In genomic region chr14:30855345-30856037, GRCh38 we compare ENCODE assay signal across 12 cellular contexts. TPM values are rescaled to one million over a fixed set of nuclear protein-coding genes. Genes with fewer than 3 reads are reported as not detected.
DNase-seq lines count a peak whose midpoint lies in the region; ATAC-seq, FAIRE-seq and TF ChIP-seq lines count a peak whose summit lies in the region.
"Had no signal": no experiment of that assay in that cellular context is flagged by ENCODE, and none has a peak within 500 bp of the region (broad histone marks: within the 10 kb centered on the region; RNA-seq: fewer than 3 reads in every experiment).

No MANE protein-coding gene starts in this region.

- CTCF ChIA-PET in GM12878 (lab: Yijun Ruan, JAX) = interaction anchor here (0.9 to 1.8 kb wide), 2 partner anchors 15 to 17 kb away, joined by 3 to 6 read pairs; no protein-coding TSS in a partner anchor

- H2AFZ ChIP-seq in GM12878 (ENCODE audit: control insufficient read depth, low read depth, low read length) (peak overlapping the region; percentile 20), osteoblast (ENCODE audit: low read length) (no peak overlapping the region)

- H3K4me2 ChIP-seq in GM12878 (ENCODE audit: control insufficient read depth, insufficient read depth) (peak overlapping the region; percentile 63; the same call in 1 of the 2 replicates), osteoblast (ENCODE audit: insufficient read depth, low read length) (no peak overlapping the region)

- no peaks in the 10 kb centered on the region for H3K9me3 Mint-ChIP-seq in immature natural killer cell

- peaks cover 26% of the 10 kb centered on the region for H3K4me1 ChIP-seq in GM12878 (ENCODE audit: control insufficient read depth, insufficient read depth, low read length)
- H3K4me1 ChIP-seq in osteoblast (ENCODE audit: insufficient read depth, low read length) = no peaks in the 10 kb centered on the region
- H3K4me1 ChIP-seq: adrenal gland had no signal

- no TSS peak for BruUV-seq in GM12878 (replicated peaks; lab: Mats Ljungman, UMichigan)

- H3K27me3 Mint-ChIP-seq in immature natural killer cell (ENCODE audit: low read depth in 3 of 3) = peaks cover 3 to 9% (median 6%) of the 10 kb centered on the region in 3 donors

- no peak overlapping the region for H3K9ac ChIP-seq in GM12878 (ENCODE audit: control insufficient read depth, insufficient read depth, low read length)

- SMC1A ChIA-PET in GM12878 (lab: Charles Lee; ENCODE audit: uncharacterized antibody, unreplicated experiment) = interaction anchor here (0.6 to 2.8 kb wide), 5 partner anchors 10 to 134 kb away, joined by 3 to 7 read pairs (median 4); no protein-coding TSS in a partner anchor

- ATAC-seq in GM18511 (IDR thresholded peaks at IDR 0.05; ENCODE audit: unreplicated experiment) (peak; percentile 83), GM19463 (IDR thresholded peaks at IDR 0.05; ENCODE audit: unreplicated experiment) (peak; percentile 82), HG03097 (IDR thresholded peaks at IDR 0.05; ENCODE audit: low FRiP score, unreplicated experiment) (peak; percentile 48), GM12878 (peak; percentile 93)

- POLR2A ChIA-PET in GM12878 (lab: Charles Lee) = no interaction called here

- H3K27ac ChIP-seq in GM12878 (ENCODE audit: control insufficient read depth, insufficient read depth) = peak overlapping the region; percentile 38; the same call in 1 of the 2 replicates
- no peak overlapping the region for H3K27ac ChIP-seq in osteoblast (ENCODE audit: low read depth, low read length)
- H3K27ac ChIP-seq: adrenal gland had no signal

- WGBS in GM12878 (ENCODE audit: insufficient coverage, insufficient replicate concordance, low lambda C conversion rate, missing lambda C conversion rate) = 18% methylated on average over 6 of the region's 6 CpGs

- H3K9me3 ChIP-seq in GM12878 (replicated peaks; ENCODE audit: control insufficient read depth, insufficient read depth, low read length) (no peaks in the 10 kb centered on the region), osteoblast (ENCODE audit: low read depth, low read length) (no peaks in the 10 kb centered on the region)
- H3K9me3 ChIP-seq: adrenal gland had no signal

- H3K36me3 Mint-ChIP-seq in immature natural killer cell = no peaks in the 10 kb centered on the region

- TF ChIP-seq CTCF in GM12878 (IDR thresholded peaks at IDR 0.05 in 2 of 3, conservative IDR thresholded peaks at IDR 0.05 in 1 of 3; ENCODE audit: control insufficient read depth in 2 of 3, extremely low read depth in 1 of 3, insufficient read depth in 1 of 3, low read depth in 3 of 3, low read length in 3 of 3) = no peak
- no peak for TF ChIP-seq CTCF in osteoblast (IDR thresholded peaks at IDR 0.05; ENCODE audit: extremely low read depth, low read depth, low read length)

- FAIRE-seq in GM12878 (lab: Jason Lieb, UNC) = no peak
- FAIRE-seq: keratinocyte had no signal

- intact Hi-C loops in GM12878 (cut with micrococcal nuclease; ENCODE audit: unreplicated experiment) = no loop called here

- no peak for TF ChIP-seq POLR2A in GM12878 (IDR thresholded peaks at IDR 0.05; ENCODE audit: low read depth, low read length)

- in situ Hi-C loops in GM12878 (cut with MboI) = no loop called here

- H3K4me3 ChIP-seq in GM12878 = no peak overlapping the region
- no peak overlapping the region for H3K4me3 ChIP-seq in osteoblast (ENCODE audit: insufficient read depth, low read length)
- H3K4me3 ChIP-seq: adrenal gland had no signal

- 0 out of 4 replicates have a peak, but pooled peaks of 1 of the 2 experiments have one; percentile 9 for TF ChIP-seq EP300 in GM12878 (IDR thresholded peaks at IDR 0.05; ENCODE audit: borderline replicate concordance in 1 of 2, control insufficient read depth in 1 of 2, low read depth in 2 of 2, low read length in 2 of 2)

- H3K27ac Mint-ChIP-seq in immature natural killer cell = no peak overlapping the region

- H3K27me3 ChIP-seq in GM12878 (replicated peaks in 1 of 2; ENCODE audit: control insufficient read depth in 2 of 2, insufficient read depth in 2 of 2, low read length in 1 of 2) (no peaks in the 10 kb centered on the region), osteoblast (ENCODE audit: insufficient read depth, low read length) (no peaks in the 10 kb centered on the region)

- no peak overlapping the region for H3K4me3 Mint-ChIP-seq in immature natural killer cell

- H3K36me3 ChIP-seq in GM12878 (ENCODE audit: control insufficient read depth in 2 of 2, insufficient read depth in 2 of 2, low read length in 1 of 2) (no peaks in the 10 kb centered on the region), osteoblast (ENCODE audit: insufficient read depth, low read length) (no peaks in the 10 kb centered on the region)
- H3K36me3 ChIP-seq: adrenal gland had no signal

- no peaks in the 10 kb centered on the region for H4K20me1 ChIP-seq in GM12878 (ENCODE audit: control insufficient read depth, insufficient read depth)
- no peaks in the 10 kb centered on the region for H4K20me1 ChIP-seq in osteoblast (ENCODE audit: insufficient read depth, low read length)

- no peak for TF ChIP-seq RAD21 in GM12878 (IDR thresholded peaks at IDR 0.05; ENCODE audit: insufficient read depth, low read depth, low read length)

- H3K4me1 Mint-ChIP-seq in immature natural killer cell = no peaks in the 10 kb centered on the region

- H3K79me2 ChIP-seq in GM12878 (ENCODE audit: control insufficient read depth, insufficient read depth, low read length) (no peaks in the 10 kb centered on the region), osteoblast (ENCODE audit: insufficient read depth, low read length) (no peaks in the 10 kb centered on the region)

- RAD21 ChIA-PET in GM12878 (lab: Charles Lee; ENCODE audit: unreplicated experiment) = no interaction called here

- DNase-seq in GM12878 (ENCODE audit: low read depth, low spot score) = no peak
- no peak for DNase-seq in immature natural killer cell
- DNase-seq in osteoblast (ENCODE audit: insufficient read length, low spot score, missing footprints) = no peak
- no peak for DNase-seq in AG20443 (ENCODE audit: low spot score)
- DNase-seq: adrenal gland, DMS153, occipital lobe, T1000 had no signal

TF ChIP-seq in GM12878, 131 proteins besides CTCF, POLR2A, EP300 and RAD21 (continues in another document):
- TF ChIP-seq SREBF1 (IDR thresholded peaks at IDR 0.05; ENCODE audit: low read length) = no peak
- TF ChIP-seq ETV6 (conservative IDR thresholded peaks at IDR 0.05 in 1 of 2, IDR thresholded peaks at IDR 0.05 in 1 of 2; ENCODE audit: borderline replicate concordance in 1 of 2, low read depth in 1 of 2) = peak in 1 of 2 experiments; percentile 94; a peak in 2 of 4 replicates
- no peak for TF ChIP-seq CREM (IDR thresholded peaks at IDR 0.05; ENCODE audit: low read depth)
- peak; percentile 72 for TF ChIP-seq RELA (IDR thresholded peaks at IDR 0.05; ENCODE audit: borderline replicate concordance, partially characterized antibody)
- no peak for TF ChIP-seq FOXM1 (IDR thresholded peaks at IDR 0.05; ENCODE audit: low read depth, low read length)
- 0 out of 2 replicates have a peak, but pooled peaks have one; percentile 12 for TF ChIP-seq ATF7 (IDR thresholded peaks at IDR 0.05; ENCODE audit: low read depth)
- no peak for TF ChIP-seq RB1 (IDR thresholded peaks at IDR 0.05; ENCODE audit: borderline replicate concordance)
- TF ChIP-seq RAD51 (IDR thresholded peaks at IDR 0.05) = no peak
- TF ChIP-seq USF2 (IDR thresholded peaks at IDR 0.05; ENCODE audit: borderline replicate concordance, low read depth, low read length) = no peak
- no peak for TF ChIP-seq HDGF (IDR thresholded peaks at IDR 0.05)
- TF ChIP-seq SMARCA5 (IDR thresholded peaks at IDR 0.05) = 0 out of 2 replicates have a peak, but pooled peaks have one; percentile 34
- TF ChIP-seq NR2C2 (IDR thresholded peaks at IDR 0.05; ENCODE audit: borderline replicate concordance, control insufficient read depth, insufficient read length, low read depth) = no peak
- TF ChIP-seq SP1 (IDR thresholded peaks at IDR 0.05; ENCODE audit: low read depth, low read length) = peak; percentile 43
- TF ChIP-seq JUNB (IDR thresholded peaks at IDR 0.05) = no peak

RNA-seq across cellular contexts. Expression of gene COCH, which starts 18.9 kb away (rescaled TPM):
- 4.5 and 6.5 TPM in 2 replicates for total RNA-seq in GM12878 (2013; cell fraction: nucleolus; rRNA removed)
- 7.8 and 9.4 TPM in 2 replicates for total RNA-seq in GM12878 (2014; rRNA removed)
- total RNA-seq in GM12878 (2014; rRNA removed; fragmentation: Illumina TruSeq; extraction: Trizol) = 6.7 and 7.0 TPM in 2 replicates
- 5.5 and 6.8 TPM in 2 replicates for total RNA-seq in GM12878 (2021)
- polyA plus RNA-seq in GM12878 (2011; ENCODE audit: low read depth) = 7.8 TPM
- 1.8 and 2.0 TPM in 2 replicates for polyA plus RNA-seq in GM12878 (2011; rRNA removed)
- 1.3 TPM in 2 replicates for polyA plus RNA-seq in GM12878 (2011; cell fraction: cytosol; rRNA removed)
- 1.6 and 1.9 TPM in 2 replicates for polyA plus RNA-seq in GM12878 (2011; cell fraction: nucleus; rRNA removed)
- 7.5 and 8.5 TPM in 2 replicates for polyA plus RNA-seq in GM12878 (2012)
- 8.3 and 9.7 TPM in 2 replicates for polyA plus RNA-seq in GM12878 (2014; fragmentation: Illumina TruSeq; extraction: Trizol)
- polyA plus RNA-seq in GM12878 (2014; fragmentation: Nextera tagmentation; extraction: Ambion mirVana) = 1 to 10 TPM; 2.6 to 4.6 TPM
- polyA plus RNA-seq in GM12878 (2014; rRNA removed) = 7.0 and 8.1 TPM in 2 replicates
- 1 to 10 TPM; 3.0 to 3.2 TPM for polyA plus RNA-seq in GM12878 (2016; fragmentation: Nextera tagmentation; extraction: Ambion mirVana)
- 1.4 and 1.5 TPM in 2 replicates for polyA minus RNA-seq in GM12878 (2011; rRNA and poly(A)+ RNA removed)
- polyA minus RNA-seq in GM12878 (2011; cell fraction: cytosol; rRNA and poly(A)+ RNA removed) = 0.42 and 2.0 TPM in 2 replicates
- 0.48 TPM in 2 replicates for polyA minus RNA-seq in GM12878 (2011; cell fraction: nucleus; rRNA and poly(A)+ RNA removed)
- polyA plus RNA-seq in immature natural killer cell = 1 to 10 TPM in 1 of 3 donors, under 1 TPM in 2; 0.19 to 3.1 (median 0.20) TPM
- 0.29 and 1.1 TPM in 2 replicates for total RNA-seq in osteoblast
